Comparison of ENCODE assay signal across 9 cellular contexts in genomic region chr1:206220335-206221010, GRCh38. TPM values are rescaled to one million over a fixed set of nuclear protein-coding genes. Genes with fewer than 3 reads are reported as not detected.
DNase-seq lines count a peak whose midpoint lies in the region; ATAC-seq and TF ChIP-seq lines count a peak whose summit lies in the region.
"Not testable (repeated sequence)": the region's sequence is repeated elsewhere in the genome, so short reads cannot be mapped to it uniquely, and the experiment has no call there.
"Had no signal": no experiment of that assay in that cellular context is flagged by ENCODE, and none has a peak within 500 bp of the region (broad histone marks: within the 10 kb centered on the region; RNA-seq: fewer than 3 reads in every experiment).

No MANE protein-coding gene starts in this region.

- not testable (repeated sequence) for H3K4me1 ChIP-seq in ACC112 (ENCODE audit: control insufficient read depth, insufficient read depth, low read length, unreplicated experiment); body of pancreas; stomach
- peaks cover 5 to 11% of the 10 kb centered on the region in 2 experiments for H3K4me1 ChIP-seq in neutrophil (ENCODE audit: control insufficient read depth in 1 of 2, insufficient read depth in 1 of 2, low read depth in 1 of 2, low read length in 1 of 2)

- not testable (repeated sequence) for H2AFZ ChIP-seq in ACC112 (ENCODE audit: low read length, unreplicated experiment)

- not testable (repeated sequence) for TF ChIP-seq EP300 in stomach (IDR thresholded peaks at IDR 0.05)

- H3K4me3 ChIP-seq in ACC112 (ENCODE audit: low read depth, low read length): 0 out of 2 replicates have a peak overlapping the region, but pooled peaks have one; percentile 6
- H3K4me3 ChIP-seq in body of pancreas; neutrophil (ENCODE audit: low read depth in 1 of 2, low read length in 1 of 2); stomach: not testable (repeated sequence)

- intact Hi-C loops in body of pancreas (cut with DNase I); stomach (cut with DNase I; ENCODE audit: low total_unique reads): not testable (repeated sequence)

- H3K27ac ChIP-seq in ACC112 (ENCODE audit: low read depth, low read length): not testable (repeated sequence)
- H3K27ac ChIP-seq in body of pancreas: peak overlapping the region in 3 of 4 donors; percentile 19 to 69 (median 57)
- H3K27ac ChIP-seq in neutrophil: peak overlapping the region; percentile 49
- H3K27ac ChIP-seq in stomach: peak overlapping the region in 3 of 5 donors; percentile 19 to 42 (median 25)

- not testable (repeated sequence) for H3K79me2 ChIP-seq in ACC112 (ENCODE audit: control insufficient read depth, insufficient read depth, low read length, unreplicated experiment)

- ATAC-seq in body of pancreas: peak; percentile 6

- WGBS in body of pancreas, 2 donors: 41 to 58% methylated on average over 4 of the region's 4 CpGs
- 26 to 56% (median 38%) methylated on average over 4 of the region's 4 CpGs for WGBS in stomach, 5 donors

- H3K9me3 ChIP-seq in body of pancreas, neutrophil, stomach: not testable (repeated sequence)

- not testable (repeated sequence) for H3K27me3 ChIP-seq in ACC112 (ENCODE audit: insufficient read depth, low read length); body of pancreas; neutrophil; stomach

- peak; percentile 0 for DNase-seq in HT-29 (ENCODE audit: low spot score)
- DNase-seq in SIG-M5 treated with dmso at 0.1 percent for 504 hours (lab: John Stamatoyannopoulos, UW; ENCODE audit: unreplicated experiment): peak; percentile 40
- peak in 1 of 4 donors; percentile 4 for DNase-seq in body of pancreas
- peak; percentile 2 for DNase-seq in glomerular visceral epithelial cell (ENCODE audit: extremely low spot score)
- peak; percentile 5 for DNase-seq in left kidney (ENCODE audit: low read depth, low spot score)
- not testable (repeated sequence) for DNase-seq in stomach

- TF ChIP-seq CTCF in body of pancreas (IDR thresholded peaks at IDR 0.05); neutrophil (IDR thresholded peaks at IDR 0.05); stomach (IDR thresholded peaks at IDR 0.05): not testable (repeated sequence)

- TF ChIP-seq POLR2A in body of pancreas (IDR thresholded peaks at IDR 0.05); stomach (IDR thresholded peaks at IDR 0.05): not testable (repeated sequence)

- not testable (repeated sequence) for H3K36me3 ChIP-seq in ACC112 (ENCODE audit: insufficient read depth, low read length); body of pancreas (replicated peaks in 1 of 2; ENCODE audit: insufficient read depth in 1 of 2, low read depth in 2 of 2); neutrophil; stomach

RNA-seq across cellular contexts. Expression of gene SRGAP2, which starts 17.1 kb away (rescaled TPM):
- 37.9 and 40.3 TPM in 2 replicates for total RNA-seq in HT-29 (2014; rRNA removed; shearing (Covaris generic))
- total RNA-seq in body of pancreas (10 to 100 TPM; 10.2 to 23.6 TPM), stomach (10 to 100 TPM; 13.0 to 42.2 (median 29.8) TPM)
- polyA plus RNA-seq in stomach: 1 to 10 TPM; 5.2 to 7.0 (median 6.0) TPM

RNA-seq across cellular contexts. Expression of gene FAM72A, which starts 17.8 kb away (rescaled TPM):
- 3.8 and 10.9 TPM in 2 replicates for total RNA-seq in HT-29 (2014; rRNA removed; shearing (Covaris generic))
- 10 to 100 TPM in 1 of 2 donors, not detected in 1; 11.9 TPM for total RNA-seq in body of pancreas
- total RNA-seq in stomach: 1 to 10 TPM in 3 of 5 donors, not detected in 2; 1.0 to 2.6 (median 1.4) TPM
- 1 to 10 TPM; 1.2 to 3.1 (median 2.6) TPM for polyA plus RNA-seq in stomach
- total RNA-seq: thyroid gland had no signal
